ENCODE assay signal across 13 cellular contexts in genomic region chr12:51848843-51849735, GRCh38.
A peak's percentile ranks its signal among the peaks of the same experiment; 100 is the strongest.
DNase-seq lines count a peak whose midpoint lies in the region; TF ChIP-seq lines count a peak whose summit lies in the region.
"Had no signal": no experiment of that assay in that cellular context is flagged by ENCODE, and none has a peak within 500 bp of the region (broad histone marks: within the 10 kb centered on the region; RNA-seq: fewer than 3 reads in every experiment).

No MANE protein-coding gene starts in this region.

- H3K27me3 ChIP-seq in WERI-Rb-1 (ENCODE audit: insufficient read depth, low read depth, severe bottlenecking): no peaks in the 10 kb centered on the region

- H3K36me3 ChIP-seq in WERI-Rb-1: no peaks in the 10 kb centered on the region; the same call in 1 of the 2 replicates

- DNase-seq in ELF-1 (ENCODE audit: low read depth, low spot score) (peak; percentile 73), WERI-Rb-1 (peak; percentile 67), islet precursor cell (peak; percentile 92), retina (peak; percentile 74), caudate nucleus (lab: John Stamatoyannopoulos, UW) (no peak)
- DNase-seq in activated CD4-positive, alpha-beta T cell treated with anti-CD3 and anti-CD28 coated beads for 1 hour: no peak
- DNase-seq in activated CD4-positive, CD25-positive, alpha-beta regulatory T cell treated with anti-CD3 and anti-CD28 coated beads, Interleukin-2, amount 50 U/mL, for 72 hours: no peak
- DNase-seq in stimulated activated CD8-positive, alpha-beta memory T cell treated with anti-CD3 and anti-CD28 coated beads, Interleukin-4, amount 100 ng/mL, for 48 hours: no peak
- DNase-seq: activated CD4-positive, alpha-beta memory T cell treated with anti-CD3 and anti-CD28 coated beads, Interleukin-2, amount 10 ng/mL, durations not matched to agents 7 days and 5 days; Karpas-422; NCI-H446; SW 1271 had no signal

- H3K27ac ChIP-seq in WERI-Rb-1 (peak overlapping the region; percentile 42; the same call in 1 of the 2 replicates), caudate nucleus (ENCODE audit: low read depth, low read length) (no peak overlapping the region)

- no peak for TF ChIP-seq CTCF in WERI-Rb-1 (IDR thresholded peaks at IDR 0.05; ENCODE audit: low read depth, low read length)

- no peaks in the 10 kb centered on the region for H3K9me3 ChIP-seq in WERI-Rb-1 (ENCODE audit: severe bottlenecking)

- no peak overlapping the region for H3K4me3 ChIP-seq in WERI-Rb-1 (ENCODE audit: low read depth, low read length)
- H3K4me3 ChIP-seq: GM12878 had no signal

Comparison
In these comparisons a context has a peak if more than half of its experiments do, and no peak if none do; other contexts are left out.
1. DNase-seq: peak in ELF-1 (single experiment), WERI-Rb-1 (single experiment), islet precursor cell (single experiment) and retina (single experiment); none in activated CD4-positive, alpha-beta T cell treated with anti-CD3 and anti-CD28 coated beads for 1 hour (single experiment), activated CD4-positive, CD25-positive, alpha-beta regulatory T cell treated with anti-CD3 and anti-CD28 coated beads, Interleukin-2, amount 50 U/mL, for 72 hours (single experiment), caudate nucleus (0 of 61) and stimulated activated CD8-positive, alpha-beta memory T cell treated with anti-CD3 and anti-CD28 coated beads, Interleukin-4, amount 100 ng/mL, for 48 hours (single experiment).